In the genomic region with DNA sequence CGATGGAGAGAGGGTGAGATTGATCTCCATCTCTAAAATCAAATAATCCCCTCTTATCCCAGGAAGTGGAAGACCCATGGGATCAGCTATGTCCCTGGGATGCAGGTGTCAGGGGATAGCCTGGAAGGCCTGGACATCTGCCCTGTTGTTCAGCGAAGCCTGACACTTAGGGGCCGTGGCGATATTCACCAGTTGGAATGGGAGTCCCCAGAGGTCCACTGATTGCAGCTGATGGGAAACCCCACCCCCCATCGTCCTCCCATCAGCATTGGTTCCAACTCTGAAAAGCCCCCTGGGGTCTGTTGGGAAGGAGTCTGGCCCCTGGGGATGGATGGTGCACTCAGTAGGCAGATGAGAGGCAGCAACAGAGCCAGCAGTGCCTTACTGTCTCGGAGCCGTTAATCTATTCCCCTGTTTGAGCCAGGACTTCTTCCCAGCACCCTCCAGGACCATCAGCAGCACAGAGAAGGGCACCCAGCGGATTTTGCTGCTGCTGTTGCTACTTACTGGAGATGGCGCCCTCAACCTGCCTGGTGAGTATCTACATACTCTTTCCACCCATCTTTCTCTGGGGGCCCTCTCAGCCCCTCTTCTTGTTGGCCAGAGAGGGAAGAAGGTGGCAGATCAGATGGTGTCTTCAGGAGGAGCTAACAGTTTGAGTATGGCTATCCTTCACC, we compare ENCODE assay signal across 1 cellular context.
TF ChIP-seq lines count a peak whose summit lies in the region.

No MANE protein-coding gene starts in this region.

TF ChIP-seq in WTC11, 78 proteins besides CTCF, POLR2A, EP300 and RAD21 (continued from another document):
- TF ChIP-seq, protein P1, sequence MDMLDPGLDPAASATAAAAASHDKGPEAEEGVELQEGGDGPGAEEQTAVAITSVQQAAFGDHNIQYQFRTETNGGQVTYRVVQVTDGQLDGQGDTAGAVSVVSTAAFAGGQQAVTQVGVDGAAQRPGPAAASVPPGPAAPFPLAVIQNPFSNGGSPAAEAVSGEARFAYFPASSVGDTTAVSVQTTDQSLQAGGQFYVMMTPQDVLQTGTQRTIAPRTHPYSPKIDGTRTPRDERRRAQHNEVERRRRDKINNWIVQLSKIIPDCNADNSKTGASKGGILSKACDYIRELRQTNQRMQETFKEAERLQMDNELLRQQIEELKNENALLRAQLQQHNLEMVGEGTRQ (CRISPR knock-in tag; IDR thresholded peaks at IDR 0.05): no peak
- TF ChIP-seq SP1 (CRISPR knock-in tag; conservative IDR thresholded peaks at IDR 0.05) (no peak), CBFB (CRISPR knock-in tag; IDR thresholded peaks at IDR 0.05; ENCODE audit: low read depth) (no peak), CREM (CRISPR knock-in tag; IDR thresholded peaks at IDR 0.05) (no peak), TEAD4 (CRISPR knock-in tag; IDR thresholded peaks at IDR 0.05) (no peak), FOXK1 (CRISPR knock-in tag; IDR thresholded peaks at IDR 0.05) (no peak), ZNF263 (CRISPR knock-in tag; IDR thresholded peaks at IDR 0.05; ENCODE audit: low read depth) (no peak), ELF4 (CRISPR knock-in tag; IDR thresholded peaks at IDR 0.05; ENCODE audit: low read depth) (no peak), SMAD3 (CRISPR knock-in tag; IDR thresholded peaks at IDR 0.05; ENCODE audit: borderline replicate concordance) (no peak), SOX15 (CRISPR knock-in tag; IDR thresholded peaks at IDR 0.05) (no peak)
- TF ChIP-seq, protein P2, sequence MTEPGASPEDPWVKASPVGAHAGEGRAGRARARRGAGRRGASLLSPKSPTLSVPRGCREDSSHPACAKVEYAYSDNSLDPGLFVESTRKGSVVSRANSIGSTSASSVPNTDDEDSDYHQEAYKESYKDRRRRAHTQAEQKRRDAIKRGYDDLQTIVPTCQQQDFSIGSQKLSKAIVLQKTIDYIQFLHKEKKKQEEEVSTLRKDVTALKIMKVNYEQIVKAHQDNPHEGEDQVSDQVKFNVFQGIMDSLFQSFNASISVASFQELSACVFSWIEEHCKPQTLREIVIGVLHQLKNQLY (CRISPR knock-in tag; IDR thresholded peaks at IDR 0.05): no peak
